In genomic region chr2:48183276-48183675, GRCh38 we compare ENCODE assay signal across 8 cellular contexts.
"Had no signal": no experiment of that assay in that cellular context is flagged by ENCODE, and none has a peak within 500 bp of the region (broad histone marks: within the 10 kb centered on the region; RNA-seq: fewer than 3 reads in every experiment).

No MANE protein-coding gene starts in this region.

- FAIRE-seq: H1, H54 had no signal

- H3K4me3 ChIP-seq: GM23338 had no signal

- DNase-seq: H9, HCEC 1CT, Kasumi-1, KG1 had no signal

- H2AFZ ChIP-seq: GM23338 had no signal

- H3K27me3 Mint-ChIP-seq: IgD-negative memory B cell had no signal

- ATAC-seq: GM23338 had no signal

- H3K27ac Mint-ChIP-seq: GM23338, H9, IgD-negative memory B cell had no signal

- H3K4me2 ChIP-seq: GM23338 had no signal

- H3K9me3 Mint-ChIP-seq: GM23338, IgD-negative memory B cell had no signal

- H3K4me3 Mint-ChIP-seq: GM23338, H9, IgD-negative memory B cell had no signal

- H3K4me1 Mint-ChIP-seq: IgD-negative memory B cell had no signal
